In the genomic region with DNA sequence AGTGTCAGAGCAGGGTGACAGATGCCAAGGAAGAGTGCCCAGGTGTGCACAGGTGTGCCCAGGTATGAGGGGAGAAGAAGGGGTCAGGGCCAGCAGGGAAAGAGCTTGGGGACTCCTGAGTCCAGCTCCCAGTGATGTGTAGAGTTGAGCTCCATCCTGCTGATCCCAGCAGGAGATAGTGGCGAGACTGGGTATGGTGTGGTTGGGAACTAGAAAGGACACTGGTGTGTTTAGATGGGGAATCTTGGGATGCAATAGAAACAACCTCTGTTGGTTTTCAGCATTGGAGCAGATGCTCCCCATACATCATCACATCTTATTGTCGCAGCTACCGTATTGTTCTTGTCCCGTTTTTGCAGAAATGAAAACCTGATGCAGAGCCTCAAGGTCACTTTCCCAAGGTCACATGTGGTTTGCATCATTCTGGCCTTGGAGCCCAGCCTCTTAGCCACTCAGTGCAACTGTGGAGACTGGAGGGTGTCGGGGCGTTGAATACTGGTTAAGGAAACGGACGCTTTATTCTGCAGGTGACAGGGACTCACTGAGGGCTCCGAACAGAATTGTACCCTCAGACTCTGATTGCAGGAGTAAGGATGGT, we compare ENCODE assay signal across 1 cellular context.
TF ChIP-seq lines count a peak whose summit lies in the region.

No MANE protein-coding gene starts in this region.

TF ChIP-seq in HepG2, 621 proteins besides CTCF, POLR2A, EP300 and RAD21 (continues in another document):
- TF ChIP-seq, protein P1, sequence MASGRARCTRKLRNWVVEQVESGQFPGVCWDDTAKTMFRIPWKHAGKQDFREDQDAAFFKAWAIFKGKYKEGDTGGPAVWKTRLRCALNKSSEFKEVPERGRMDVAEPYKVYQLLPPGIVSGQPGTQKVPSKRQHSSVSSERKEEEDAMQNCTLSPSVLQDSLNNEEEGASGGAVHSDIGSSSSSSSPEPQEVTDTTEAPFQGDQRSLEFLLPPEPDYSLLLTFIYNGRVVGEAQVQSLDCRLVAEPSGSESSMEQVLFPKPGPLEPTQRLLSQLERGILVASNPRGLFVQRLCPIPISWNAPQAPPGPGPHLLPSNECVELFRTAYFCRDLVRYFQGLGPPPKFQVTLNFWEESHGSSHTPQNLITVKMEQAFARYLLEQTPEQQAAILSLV (CRISPR knock-in tag; IDR thresholded peaks at IDR 0.05; ENCODE audit: borderline replicate concordance) = no peak
- 0 out of 2 replicates have a peak, but pooled peaks have one; percentile 15 for TF ChIP-seq BCL6 (CRISPR knock-in tag; IDR thresholded peaks at IDR 0.05)
- no peak for TF ChIP-seq ZNF644 (CRISPR knock-in tag; IDR thresholded peaks at IDR 0.05; ENCODE audit: low read depth)
- TF ChIP-seq NR3C1 (CRISPR knock-in tag; IDR thresholded peaks at IDR 0.05) = no peak
- no peak for TF ChIP-seq ZFP90 (CRISPR knock-in tag; IDR thresholded peaks at IDR 0.05; ENCODE audit: borderline replicate concordance)
- no peak for TF ChIP-seq HMGA1 (CRISPR knock-in tag; conservative IDR thresholded peaks at IDR 0.05)
- TF ChIP-seq ADNP (CRISPR knock-in tag; IDR thresholded peaks at IDR 0.05) = no peak
- TF ChIP-seq KDM4B (CRISPR knock-in tag; IDR thresholded peaks at IDR 0.05) = no peak
- no peak for TF ChIP-seq CAMTA2 (CRISPR knock-in tag; IDR thresholded peaks at IDR 0.05; ENCODE audit: borderline replicate concordance)
- TF ChIP-seq PCBP2 (optimal IDR thresholded peaks at IDR 0.05; ENCODE audit: low read depth, low read length, poor library complexity, severe bottlenecking) = no peak
- no peak for TF ChIP-seq SPEN (CRISPR knock-in tag; IDR thresholded peaks at IDR 0.05; ENCODE audit: low read depth)
- TF ChIP-seq ZBTB7A (CRISPR knock-in tag; IDR thresholded peaks at IDR 0.05) = no peak
- peak; percentile 40; the same call in 1 of the 2 replicates for TF ChIP-seq CEBPB (IDR thresholded peaks at IDR 0.05; ENCODE audit: borderline replicate concordance, low read depth, low read length)
- TF ChIP-seq ZNF878 (CRISPR knock-in tag; IDR thresholded peaks at IDR 0.05) = no peak
- no peak for TF ChIP-seq RORA (CRISPR knock-in tag; IDR thresholded peaks at IDR 0.05)
- 0 out of 2 replicates have a peak, but pooled peaks have one; percentile 20 for TF ChIP-seq GATAD1 (CRISPR knock-in tag; IDR thresholded peaks at IDR 0.05)
- TF ChIP-seq ZNF431 (CRISPR knock-in tag; IDR thresholded peaks at IDR 0.05; ENCODE audit: borderline replicate concordance, low read depth) = 0 out of 2 replicates have a peak, but pooled peaks have one; percentile 74
- peak; percentile 32; the same call in 1 of the 2 replicates for TF ChIP-seq GATAD2A (CRISPR knock-in tag; IDR thresholded peaks at IDR 0.05)
- TF ChIP-seq PREB (CRISPR knock-in tag; IDR thresholded peaks at IDR 0.05) = no peak
- TF ChIP-seq MAF1 (CRISPR knock-in tag; IDR thresholded peaks at IDR 0.05; ENCODE audit: borderline replicate concordance) = no peak
- TF ChIP-seq CENPT (CRISPR knock-in tag; IDR thresholded peaks at IDR 0.05; ENCODE audit: low read depth) = no peak
- TF ChIP-seq ZNF709 (CRISPR knock-in tag; IDR thresholded peaks at IDR 0.05) = no peak
- 0 out of 2 replicates have a peak, but pooled peaks have one; percentile 24 for TF ChIP-seq ERF (CRISPR knock-in tag; IDR thresholded peaks at IDR 0.05)
- 0 out of 2 replicates have a peak, but pooled peaks have one; percentile 11 for TF ChIP-seq TFE3 (CRISPR knock-in tag; IDR thresholded peaks at IDR 0.05)
- peak; percentile 34; the same call in 1 of the 2 replicates for TF ChIP-seq THAP11 (CRISPR knock-in tag; IDR thresholded peaks at IDR 0.05)
- TF ChIP-seq HMG20A (CRISPR knock-in tag; IDR thresholded peaks at IDR 0.05; ENCODE audit: borderline replicate concordance) = no peak
- no peak for TF ChIP-seq DNMT1 (CRISPR knock-in tag; IDR thresholded peaks at IDR 0.05)
- TF ChIP-seq, protein P2, sequence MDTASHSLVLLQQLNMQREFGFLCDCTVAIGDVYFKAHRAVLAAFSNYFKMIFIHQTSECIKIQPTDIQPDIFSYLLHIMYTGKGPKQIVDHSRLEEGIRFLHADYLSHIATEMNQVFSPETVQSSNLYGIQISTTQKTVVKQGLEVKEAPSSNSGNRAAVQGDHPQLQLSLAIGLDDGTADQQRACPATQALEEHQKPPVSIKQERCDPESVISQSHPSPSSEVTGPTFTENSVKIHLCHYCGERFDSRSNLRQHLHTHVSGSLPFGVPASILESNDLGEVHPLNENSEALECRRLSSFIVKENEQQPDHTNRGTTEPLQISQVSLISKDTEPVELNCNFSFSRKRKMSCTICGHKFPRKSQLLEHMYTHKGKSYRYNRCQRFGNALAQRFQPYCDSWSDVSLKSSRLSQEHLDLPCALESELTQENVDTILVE (CRISPR knock-in tag; IDR thresholded peaks at IDR 0.05) = no peak
- TF ChIP-seq ZNF263 (CRISPR knock-in tag; IDR thresholded peaks at IDR 0.05) = no peak
- TF ChIP-seq MYNN (CRISPR knock-in tag; IDR thresholded peaks at IDR 0.05; ENCODE audit: low read depth) = no peak
- TF ChIP-seq ZNF510 (CRISPR knock-in tag; IDR thresholded peaks at IDR 0.05; ENCODE audit: low read depth) = no peak
- no peak for TF ChIP-seq RERE (CRISPR knock-in tag; IDR thresholded peaks at IDR 0.05; ENCODE audit: low read depth)
- TF ChIP-seq ZNF549 (CRISPR knock-in tag; IDR thresholded peaks at IDR 0.05) = no peak
- no peak for TF ChIP-seq ZNF205 (CRISPR knock-in tag; IDR thresholded peaks at IDR 0.05)
- TF ChIP-seq GABPB1 (CRISPR knock-in tag; IDR thresholded peaks at IDR 0.05) = no peak
- TF ChIP-seq, protein P3, sequence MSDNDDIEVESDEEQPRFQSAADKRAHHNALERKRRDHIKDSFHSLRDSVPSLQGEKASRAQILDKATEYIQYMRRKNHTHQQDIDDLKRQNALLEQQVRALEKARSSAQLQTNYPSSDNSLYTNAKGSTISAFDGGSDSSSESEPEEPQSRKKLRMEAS (IDR thresholded peaks at IDR 0.05) = no peak
- no peak for TF ChIP-seq HCFC1 (IDR thresholded peaks at IDR 0.05; ENCODE audit: low read depth, low read length)
- peak; percentile 72 for TF ChIP-seq ESRRA (CRISPR knock-in tag; IDR thresholded peaks at IDR 0.05; ENCODE audit: low read depth)
- TF ChIP-seq, protein P4, sequence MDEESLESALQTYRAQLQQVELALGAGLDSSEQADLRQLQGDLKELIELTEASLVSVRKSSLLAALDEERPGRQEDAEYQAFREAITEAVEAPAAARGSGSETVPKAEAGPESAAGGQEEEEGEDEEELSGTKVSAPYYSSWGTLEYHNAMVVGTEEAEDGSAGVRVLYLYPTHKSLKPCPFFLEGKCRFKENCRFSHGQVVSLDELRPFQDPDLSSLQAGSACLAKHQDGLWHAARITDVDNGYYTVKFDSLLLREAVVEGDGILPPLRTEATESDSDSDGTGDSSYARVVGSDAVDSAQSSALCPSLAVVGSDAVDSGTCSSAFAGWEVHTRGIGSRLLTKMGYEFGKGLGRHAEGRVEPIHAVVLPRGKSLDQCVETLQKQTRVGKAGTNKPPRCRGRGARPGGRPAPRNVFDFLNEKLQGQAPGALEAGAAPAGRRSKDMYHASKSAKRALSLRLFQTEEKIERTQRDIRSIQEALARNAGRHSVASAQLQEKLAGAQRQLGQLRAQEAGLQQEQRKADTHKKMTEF (CRISPR knock-in tag; IDR thresholded peaks at IDR 0.05) = no peak
- TF ChIP-seq, protein P5, sequence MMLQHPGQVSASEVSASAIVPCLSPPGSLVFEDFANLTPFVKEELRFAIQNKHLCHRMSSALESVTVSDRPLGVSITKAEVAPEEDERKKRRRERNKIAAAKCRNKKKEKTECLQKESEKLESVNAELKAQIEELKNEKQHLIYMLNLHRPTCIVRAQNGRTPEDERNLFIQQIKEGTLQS (CRISPR knock-in tag; IDR thresholded peaks at IDR 0.05) = no peak
- TF ChIP-seq ZNF292 (CRISPR knock-in tag; IDR thresholded peaks at IDR 0.05; ENCODE audit: borderline replicate concordance, low read depth) = no peak
- TF ChIP-seq TAF15 (IDR thresholded peaks at IDR 0.05; ENCODE audit: low read depth, low read length, poor library complexity, severe bottlenecking) = no peak
- TF ChIP-seq ATF7 (IDR thresholded peaks at IDR 0.05) = no peak
- TF ChIP-seq ATF7 (CRISPR knock-in tag; IDR thresholded peaks at IDR 0.05) = 0 out of 2 replicates have a peak, but pooled peaks have one; percentile 15
- peak; percentile 72; the same call in 1 of the 2 replicates for TF ChIP-seq CEBPG (CRISPR knock-in tag; IDR thresholded peaks at IDR 0.05)
- no peak for TF ChIP-seq RELA (CRISPR knock-in tag; IDR thresholded peaks at IDR 0.05)
- TF ChIP-seq ZNF614 (CRISPR knock-in tag; IDR thresholded peaks at IDR 0.05; ENCODE audit: borderline replicate concordance) = no peak
- no peak for TF ChIP-seq SRY (CRISPR knock-in tag; IDR thresholded peaks at IDR 0.05)
- TF ChIP-seq RNF219 (CRISPR knock-in tag; IDR thresholded peaks at IDR 0.05) = no peak
- no peak for TF ChIP-seq SP4 (CRISPR knock-in tag; IDR thresholded peaks at IDR 0.05)
- TF ChIP-seq ZNF766 (CRISPR knock-in tag; IDR thresholded peaks at IDR 0.05; ENCODE audit: borderline replicate concordance) = no peak
